Comparison of ENCODE assay signal across 8 cellular contexts in genomic region chr5:132386644-132387286, GRCh38. TPM values are rescaled to one million over a fixed set of nuclear protein-coding genes. Genes with fewer than 3 reads are reported as not detected.
DNase-seq lines count a peak whose midpoint lies in the region; ATAC-seq lines count a peak whose summit lies in the region.

No MANE protein-coding gene starts in this region.

- H3K27me3 ChIP-seq in right cardiac atrium (ENCODE audit: control insufficient read depth, insufficient read depth) = no peaks in the 10 kb centered on the region

- H3K4me3 ChIP-seq in right cardiac atrium (ENCODE audit: low read length) = no peak overlapping the region

- peak overlapping the region; percentile 91 for H3K27ac ChIP-seq in right cardiac atrium (ENCODE audit: low read length)

- in situ Hi-C loops in KBM-7 (cut with MboI; ENCODE audit: low pct_unique_long_range_greater_than_20kb, low sequenced_read_pairs) = no loop called here

- intact Hi-C loops in right cardiac atrium (cut with DNase I) = loop anchor here in 3 of 4 donors (2.0 to 10.0 kb wide), 3 partner anchors 114 to 438 kb away; no protein-coding TSS in a partner anchor
- intact Hi-C loops in sciatic nerve (cut with DNase I) = loop anchor here (1.0 kb wide), 1 partner anchor 115 kb away; no protein-coding TSS in a partner anchor

- H3K9me3 ChIP-seq in right cardiac atrium (ENCODE audit: control insufficient read depth, low read length) = no peaks in the 10 kb centered on the region

- ATAC-seq in GM21528 (IDR thresholded peaks at IDR 0.05; ENCODE audit: low FRiP score, unreplicated experiment) (peak; percentile 76), right cardiac atrium (peak; percentile 86), sciatic nerve (peak; percentile 85)

- DNase-seq in ELF-1 (ENCODE audit: low read depth, low spot score) = peak; percentile 84
- peak; percentile 75 for DNase-seq in KBM-7
- DNase-seq in T-helper 2 cell = peak; percentile 42 to 86 (median 64)
- DNase-seq in amniotic epithelial cell (ENCODE audit: low read depth) = peak; percentile 68
- peak; percentile 73 to 89 (median 86) for DNase-seq in right cardiac atrium
- peak; percentile 80 for DNase-seq in sciatic nerve (ENCODE audit: low spot score)
- DNase-seq in KG1 (lab: John Stamatoyannopoulos, UW) = no peak

- peaks cover 10% of the 10 kb centered on the region for H3K4me1 ChIP-seq in right cardiac atrium (ENCODE audit: control insufficient read depth, insufficient read depth, low read length)

- WGBS in right cardiac atrium = 26% methylated on average over 10 of the region's 10 CpGs

RNA-seq across cellular contexts. Expression of gene SLC22A5, which starts 17.3 kb away (rescaled TPM):
- total RNA-seq in right cardiac atrium (10 to 100 TPM in 3 of 4 donors, 1 to 10 TPM in 1; 9.3 to 17.5 (median 14.4) TPM), sciatic nerve (16.0 TPM)
- polyA plus RNA-seq in right cardiac atrium = 5.7 TPM
